8 cellular contexts compared by ENCODE assay signal in genomic region chr3:123757281-123757940, GRCh38.
DNase-seq lines count a peak whose midpoint lies in the region; ATAC-seq and TF ChIP-seq lines count a peak whose summit lies in the region.

No MANE protein-coding gene starts in this region.

- TF ChIP-seq CTCF in chondrocyte (IDR thresholded peaks at IDR 0.05): no peak
- no peak for TF ChIP-seq CTCF in neural crest cell (conservative IDR thresholded peaks at IDR 0.05)

- DNase-seq in COLO668 (lab: John Stamatoyannopoulos, UW; ENCODE audit: unreplicated experiment) (peak; percentile 65), NAMALWA (ENCODE audit: low spot score) (peak; percentile 80), chondrocyte (ENCODE audit: low spot score) (no peak), neural crest cell (ENCODE audit: low read depth, low spot score) (no peak), ureter (ENCODE audit: low spot score) (no peak)
- no peak for DNase-seq in activated naive CD4-positive, alpha-beta T cell treated with anti-CD3 and anti-CD28 coated beads, Interleukin-2, amount 50 U/mL, for 72 hours (ENCODE audit: low spot score in 2 of 2)

- no peaks in the 10 kb centered on the region for H3K9me3 Mint-ChIP-seq in chondrocyte (ENCODE audit: low read depth)
- H3K9me3 Mint-ChIP-seq in neural crest cell: no peaks in the 10 kb centered on the region
- H3K9me3 Mint-ChIP-seq in activated naive CD4-positive, alpha-beta T cell treated with anti-CD3 and anti-CD28 coated beads, Interleukin-2, amount 50 U/mL, for 72 hours: no peaks in the 10 kb centered on the region

- ATAC-seq in HG03354 (IDR thresholded peaks at IDR 0.05; ENCODE audit: poor library complexity, severe bottlenecking, unreplicated experiment) (no peak), GM21786 (IDR thresholded peaks at IDR 0.05; ENCODE audit: unreplicated experiment) (no peak)
- no peak for ATAC-seq in activated naive CD4-positive, alpha-beta T cell treated with anti-CD3 and anti-CD28 coated beads, Interleukin-2, amount 50 U/mL, for 72 hours

- H3K4me3 Mint-ChIP-seq in chondrocyte (ENCODE audit: unreplicated experiment): no peak overlapping the region
- no peak overlapping the region for H3K4me3 Mint-ChIP-seq in neural crest cell

- H3K36me3 Mint-ChIP-seq in chondrocyte (ENCODE audit: low read depth): peaks cover under 1% of the 10 kb centered on the region
- H3K36me3 Mint-ChIP-seq in neural crest cell (ENCODE audit: low read depth): no peaks in the 10 kb centered on the region
- no peaks in the 10 kb centered on the region for H3K36me3 Mint-ChIP-seq in activated naive CD4-positive, alpha-beta T cell treated with anti-CD3 and anti-CD28 coated beads, Interleukin-2, amount 50 U/mL, for 72 hours

- peaks cover 48% of the 10 kb centered on the region for H3K4me1 Mint-ChIP-seq in chondrocyte (ENCODE audit: low read depth)
- H3K4me1 Mint-ChIP-seq in neural crest cell: peaks cover 44% of the 10 kb centered on the region

- H3K27ac Mint-ChIP-seq in chondrocyte (ENCODE audit: unreplicated experiment) (peak overlapping the region; percentile 54), neural crest cell (ENCODE audit: unreplicated experiment) (peak overlapping the region; percentile 94)
- H3K27ac Mint-ChIP-seq in activated naive CD4-positive, alpha-beta T cell treated with anti-CD3 and anti-CD28 coated beads, Interleukin-2, amount 50 U/mL, for 72 hours: no peak overlapping the region

- no peaks in the 10 kb centered on the region for H3K27me3 Mint-ChIP-seq in chondrocyte (ENCODE audit: low read depth)
- no peaks in the 10 kb centered on the region for H3K27me3 Mint-ChIP-seq in neural crest cell (ENCODE audit: low read depth)

Comparison
In these comparisons a context has a peak if more than half of its experiments do, and no peak if none do; other contexts are left out.
1. DNase-seq: peak in COLO668 (single experiment) and NAMALWA (single experiment); none in chondrocyte (single experiment), neural crest cell (single experiment), ureter (single experiment) and activated naive CD4-positive, alpha-beta T cell treated with anti-CD3 and anti-CD28 coated beads, Interleukin-2, amount 50 U/mL, for 72 hours (0 of 2).
2. H3K27ac Mint-ChIP-seq: peak in chondrocyte (single experiment) and neural crest cell (single experiment); none in activated naive CD4-positive, alpha-beta T cell treated with anti-CD3 and anti-CD28 coated beads, Interleukin-2, amount 50 U/mL, for 72 hours (0 of 2).